Comparison of ENCODE assay signal across 8 cellular contexts in the genomic region with DNA sequence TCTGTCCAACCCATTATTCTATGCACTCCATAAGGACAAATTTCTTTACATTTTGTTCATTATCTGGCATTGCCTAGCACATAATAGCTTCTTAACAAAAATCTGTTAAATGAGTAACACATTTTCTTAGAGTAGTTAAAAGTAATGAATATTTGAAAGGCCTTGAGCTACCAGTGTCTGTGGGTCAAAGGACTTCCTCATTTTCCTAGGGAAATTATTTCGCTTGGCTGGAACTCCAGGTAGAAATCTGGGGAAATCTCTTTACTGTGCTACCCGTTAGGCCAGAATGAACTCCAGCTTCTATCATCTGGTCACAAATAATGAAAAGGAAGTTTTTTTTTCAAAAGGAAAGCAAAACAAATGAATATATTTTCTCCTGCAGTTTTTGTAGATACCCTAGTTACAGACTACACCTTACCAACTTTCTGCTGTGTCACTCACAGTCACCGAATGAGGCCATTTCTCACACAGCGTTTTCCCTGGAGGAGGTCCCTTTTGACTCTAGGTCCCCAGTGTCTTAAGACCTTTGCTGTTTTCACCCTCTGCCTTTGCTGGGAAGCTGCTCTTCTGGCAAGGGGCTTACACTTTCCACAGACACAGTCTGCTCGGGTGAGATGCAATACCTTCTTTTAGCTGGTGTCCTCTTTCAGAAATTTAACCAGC. TPM values are rescaled to one million over a fixed set of nuclear protein-coding genes. Genes with fewer than 3 reads are reported as not detected.
DNase-seq lines count a peak whose midpoint lies in the region; ATAC-seq and TF ChIP-seq lines count a peak whose summit lies in the region.

No MANE protein-coding gene starts in this region.

- TF ChIP-seq CTCF in Loucy (conservative IDR thresholded peaks at IDR 0.05; ENCODE audit: low read length) (no peak), endothelial cell (IDR thresholded peaks at IDR 0.05; ENCODE audit: unreplicated experiment) (no peak), testis (IDR thresholded peaks at IDR 0.05) (no peak)

- DNase-seq in stimulated activated naive CD8-positive, alpha-beta T cell treated with anti-CD3 and anti-CD28 coated beads, Interleukin-15, Interleukin-2, amounts not matched to agents 100 U/mL and 50 U/mL, for 24 hours, result no peak
- no peak for DNase-seq in endothelial cell (ENCODE audit: low spot score)
- no peak for DNase-seq in stimulated activated effector memory CD8-positive, alpha-beta T cell treated with anti-CD3 and anti-CD28 coated beads, Interleukin-12 subunit alpha, Interleukin-12 subunit beta, amount 100 ng/mL, for 72 hours (ENCODE audit: low spot score in 2 of 2)
- no peak for DNase-seq in HPDE6-E6E7 (ENCODE audit: extremely low spot score)
- no peak for DNase-seq in testis
- DNase-seq in activated effector memory CD4-positive, alpha-beta T cell treated with Interleukin-2 at 50 U/mL for 16 hours, result no peak

- intact Hi-C loops in testis (cut with DNase I; ENCODE audit: low total_unique reads), result no loop called here

- no peaks in the 10 kb centered on the region for H3K27me3 Mint-ChIP-seq in stimulated activated naive CD8-positive, alpha-beta T cell treated with anti-CD3 and anti-CD28 coated beads, Interleukin-15, Interleukin-2, amounts not matched to agents 100 ng/mL and 50 ng/mL, for 24 hours
- H3K27me3 Mint-ChIP-seq in endothelial cell (ENCODE audit: unreplicated experiment), result no peaks in the 10 kb centered on the region

- peaks cover 27% of the 10 kb centered on the region for H3K4me1 ChIP-seq in Loucy (ENCODE audit: insufficient read depth, low read length, poor library complexity, severe bottlenecking)
- H3K4me1 ChIP-seq in testis, result peaks cover 4% of the 10 kb centered on the region

- H3K9me3 ChIP-seq in Loucy (ENCODE audit: insufficient read depth, low read depth, low read length) (no peaks in the 10 kb centered on the region), testis (no peaks in the 10 kb centered on the region)

- peaks cover 5% of the 10 kb centered on the region for H3K9me3 Mint-ChIP-seq in stimulated activated naive CD8-positive, alpha-beta T cell treated with anti-CD3 and anti-CD28 coated beads, Interleukin-15, Interleukin-2, amounts not matched to agents 100 ng/mL and 50 ng/mL, for 24 hours
- H3K9me3 Mint-ChIP-seq in endothelial cell (ENCODE audit: unreplicated experiment), result no peaks in the 10 kb centered on the region
- peaks cover 5% of the 10 kb centered on the region for H3K9me3 Mint-ChIP-seq in stimulated activated effector memory CD8-positive, alpha-beta T cell treated with anti-CD3 and anti-CD28 coated beads, Interleukin-12 subunit alpha, Interleukin-12 subunit beta, amount 100 ng/mL, for 72 hours

- peak overlapping the region in 1 of 2 donors; percentile 23 for H3K27ac ChIP-seq in testis

- no peak for TF ChIP-seq POLR2A in testis (IDR thresholded peaks at IDR 0.05)

- H3F3A ChIP-seq in Loucy (ENCODE audit: low read depth), result no peaks in the 10 kb centered on the region

- H3K4me2 ChIP-seq in Loucy (ENCODE audit: low read depth, low read length, poor library complexity, severe bottlenecking), result peak overlapping the region; percentile 96

- peak overlapping the region; percentile 66 for H3K9ac ChIP-seq in Loucy (ENCODE audit: low read depth, low read length, poor library complexity, severe bottlenecking)

- H3K9me2 ChIP-seq in Loucy (replicated peaks; ENCODE audit: low read depth, low read length), result no peaks in the 10 kb centered on the region

- ATAC-seq in stimulated activated naive CD8-positive, alpha-beta T cell treated with anti-CD3 and anti-CD28 coated beads, Interleukin-15, Interleukin-2, amounts not matched to agents 100 U/mL and 50 U/mL, for 24 hours, result no peak
- peak; percentile 68 for ATAC-seq in stimulated activated effector memory CD8-positive, alpha-beta T cell treated with anti-CD3 and anti-CD28 coated beads, Interleukin-12 subunit alpha, Interleukin-12 subunit beta, amount 100 ng/mL, for 72 hours

- H2AFZ ChIP-seq in Loucy (ENCODE audit: low read length), result peak overlapping the region; percentile 97

- peak overlapping the region; percentile 78 for H3K27ac Mint-ChIP-seq in stimulated activated naive CD8-positive, alpha-beta T cell treated with anti-CD3 and anti-CD28 coated beads, Interleukin-15, Interleukin-2, amounts not matched to agents 100 ng/mL and 50 ng/mL, for 24 hours
- H3K27ac Mint-ChIP-seq in endothelial cell (ENCODE audit: unreplicated experiment), result peak overlapping the region; percentile 54
- H3K27ac Mint-ChIP-seq in stimulated activated effector memory CD8-positive, alpha-beta T cell treated with anti-CD3 and anti-CD28 coated beads, Interleukin-12 subunit alpha, Interleukin-12 subunit beta, amount 100 ng/mL, for 72 hours, result peak overlapping the region; percentile 98

- H3K36me3 ChIP-seq in Loucy (ENCODE audit: insufficient read depth, low read length) (no peaks in the 10 kb centered on the region), testis (ENCODE audit: low read depth, missing control alignments) (no peaks in the 10 kb centered on the region)

- H3K36me3 Mint-ChIP-seq in stimulated activated naive CD8-positive, alpha-beta T cell treated with anti-CD3 and anti-CD28 coated beads, Interleukin-15, Interleukin-2, amounts not matched to agents 100 ng/mL and 50 ng/mL, for 24 hours (ENCODE audit: low read depth), result peaks cover 13% of the 10 kb centered on the region
- no peaks in the 10 kb centered on the region for H3K36me3 Mint-ChIP-seq in endothelial cell (ENCODE audit: low read depth, unreplicated experiment)
- peaks cover 40% of the 10 kb centered on the region for H3K36me3 Mint-ChIP-seq in stimulated activated effector memory CD8-positive, alpha-beta T cell treated with anti-CD3 and anti-CD28 coated beads, Interleukin-12 subunit alpha, Interleukin-12 subunit beta, amount 100 ng/mL, for 72 hours

- no peaks in the 10 kb centered on the region for H4K20me1 ChIP-seq in Loucy (ENCODE audit: insufficient read depth, low read length, poor library complexity, severe bottlenecking)

- 54 to 59% methylated on average over 5 of the region's 5 CpGs for WGBS in testis, 2 donors

- peak overlapping the region; percentile 89 for H3K4me3 Mint-ChIP-seq in stimulated activated naive CD8-positive, alpha-beta T cell treated with anti-CD3 and anti-CD28 coated beads, Interleukin-15, Interleukin-2, amounts not matched to agents 100 ng/mL and 50 ng/mL, for 24 hours
- no peak overlapping the region for H3K4me3 Mint-ChIP-seq in endothelial cell (ENCODE audit: unreplicated experiment)
- H3K4me3 Mint-ChIP-seq in stimulated activated effector memory CD8-positive, alpha-beta T cell treated with anti-CD3 and anti-CD28 coated beads, Interleukin-12 subunit alpha, Interleukin-12 subunit beta, amount 100 ng/mL, for 72 hours, result peak overlapping the region; percentile 75

- peaks cover 38% of the 10 kb centered on the region for H3K4me1 Mint-ChIP-seq in stimulated activated naive CD8-positive, alpha-beta T cell treated with anti-CD3 and anti-CD28 coated beads, Interleukin-15, Interleukin-2, amounts not matched to agents 100 ng/mL and 50 ng/mL, for 24 hours (ENCODE audit: low read depth)
- peaks cover 9% of the 10 kb centered on the region for H3K4me1 Mint-ChIP-seq in endothelial cell (ENCODE audit: unreplicated experiment)
- H3K4me1 Mint-ChIP-seq in stimulated activated effector memory CD8-positive, alpha-beta T cell treated with anti-CD3 and anti-CD28 coated beads, Interleukin-12 subunit alpha, Interleukin-12 subunit beta, amount 100 ng/mL, for 72 hours, result peaks cover 33% of the 10 kb centered on the region

- peak overlapping the region; percentile 86 for H3K4me3 ChIP-seq in Loucy (ENCODE audit: low read length, poor library complexity, severe bottlenecking)
- no peak overlapping the region for H3K4me3 ChIP-seq in testis

- H3K27me3 ChIP-seq in Loucy (ENCODE audit: insufficient read depth, low read length, poor library complexity, severe bottlenecking) (no peaks in the 10 kb centered on the region), testis (no peaks in the 10 kb centered on the region)

- H3K79me2 ChIP-seq in Loucy (ENCODE audit: insufficient read depth, low read length), result no peaks in the 10 kb centered on the region

RNA-seq across cellular contexts. Expression of a gene that starts 1.6 kb away (rescaled TPM):
- total RNA-seq in endothelial cell (ENCODE audit: unreplicated experiment), result 0.10 TPM
- total RNA-seq in testis, result 1 to 10 TPM; 5.1 to 6.5 TPM
- 2.7 TPM for polyA plus RNA-seq in testis (ENCODE audit: insufficient read depth, low read depth, low replicate concordance)

RNA-seq across cellular contexts. Expression of a gene that starts 28.8 kb away (rescaled TPM):
- total RNA-seq in endothelial cell (ENCODE audit: unreplicated experiment), result 0.56 TPM
- total RNA-seq in testis, result 1 to 10 TPM; 1.9 to 3.2 TPM
- polyA plus RNA-seq in testis (ENCODE audit: insufficient read depth, low read depth, low replicate concordance), result 0.73 TPM
